Comparison of ENCODE assay signal across 19 cellular contexts in genomic region chrX:567891-568290, GRCh38.
DNase-seq lines count a peak whose midpoint lies in the region; ATAC-seq and TF ChIP-seq lines count a peak whose summit lies in the region.
"Had no signal": no experiment of that assay in that cellular context is flagged by ENCODE, and none has a peak within 500 bp of the region (broad histone marks: within the 10 kb centered on the region; RNA-seq: fewer than 3 reads in every experiment).

No MANE protein-coding gene starts in this region.

- DNase-seq in AG10803 (ENCODE audit: low read depth) (peak; percentile 33), EH (ENCODE audit: low read depth) (peak; percentile 46), iPS-NIHi7 (ENCODE audit: extremely low spot score) (peak; percentile 1), type B pancreatic cell (ENCODE audit: extremely low spot score, unreplicated experiment) (peak; percentile 39), GM10248 (ENCODE audit: extremely low spot score) (no peak)
- DNase-seq: ACHN; AML-193; CD4-positive, alpha-beta memory T cell; DMS153; DMS79 treated with DMSO at 0.1 percent for 48 hours; EL; HCEC 1CT; KG1 had no signal

- no peak for ATAC-seq in GM19035 (IDR thresholded peaks at IDR 0.05; ENCODE audit: unreplicated experiment)
- ATAC-seq: GM23338, HepG2 had no signal

- H3K4me3 Mint-ChIP-seq in type B pancreatic cell: no peak overlapping the region
- H3K4me3 Mint-ChIP-seq: CD14-positive monocyte; CD4-positive, alpha-beta memory T cell; GM23338; IgD-negative memory B cell had no signal

- no peak for TF ChIP-seq CTCF in AG10803 (conservative IDR thresholded peaks at IDR 0.05; ENCODE audit: low read length)
- no peak for TF ChIP-seq CTCF in type B pancreatic cell (conservative IDR thresholded peaks at IDR 0.05)
- TF ChIP-seq CTCF in GM10248 (IDR thresholded peaks at IDR 0.05; ENCODE audit: control extremely low read depth, extremely low read depth, low read depth, missing control alignments): no peak

- no peak overlapping the region for H3K4me3 ChIP-seq in AG10803 (ENCODE audit: low read length)
- H3K4me3 ChIP-seq: BLaER1, GM23338 had no signal

- POLR2A ChIA-PET in GM10248 (lab: Yijun Ruan, JAX): no interaction called here

- CTCF ChIA-PET in GM10248 (lab: Yijun Ruan, JAX): no interaction called here

- H3K36me3 Mint-ChIP-seq in type B pancreatic cell: no peaks in the 10 kb centered on the region
- H3K36me3 Mint-ChIP-seq: CD14-positive monocyte; CD4-positive, alpha-beta memory T cell; IgD-negative memory B cell had no signal

- peaks cover 3% of the 10 kb centered on the region for H3K27me3 Mint-ChIP-seq in type B pancreatic cell
- H3K27me3 Mint-ChIP-seq: CD4-positive, alpha-beta memory T cell; IgD-negative memory B cell had no signal

- no peaks in the 10 kb centered on the region for H3K9me3 Mint-ChIP-seq in type B pancreatic cell

- H3K27ac Mint-ChIP-seq in type B pancreatic cell: no peak overlapping the region
- H3K27ac Mint-ChIP-seq: CD14-positive monocyte; CD4-positive, alpha-beta memory T cell; GM23338; IgD-negative memory B cell had no signal

- no peaks in the 10 kb centered on the region for H3K4me1 Mint-ChIP-seq in type B pancreatic cell (ENCODE audit: unreplicated experiment)
- H3K4me1 Mint-ChIP-seq: CD14-positive monocyte; CD4-positive, alpha-beta memory T cell; GM23338; IgD-negative memory B cell had no signal
